16 cellular contexts compared by ENCODE assay signal in genomic region chr5:14502291-14502690, GRCh38.
"Had no signal": no experiment of that assay in that cellular context is flagged by ENCODE, and none has a peak within 500 bp of the region (broad histone marks: within the 10 kb centered on the region; RNA-seq: fewer than 3 reads in every experiment).

No MANE protein-coding gene starts in this region.

- H3K4me1 Mint-ChIP-seq: activated B cell treated with CpG ODN at 0.5 μM for 24 hours; activated naive CD8-positive, alpha-beta T cell treated with anti-CD3 and anti-CD28 coated beads for 36 hours; mesothelial cell of epicardium; stimulated activated effector memory CD8-positive, alpha-beta T cell treated with anti-CD3 and anti-CD28 coated beads, Interleukin-12 subunit alpha, Interleukin-12 subunit beta, amount 100 ng/mL, for 72 hours had no signal

- DNase-seq: activated B cell treated with CpG ODN at 0.5 μM for 24 hours; activated CD4-positive, alpha-beta T cell treated with anti-CD3 and anti-CD28 coated beads for 48 hours; activated CD8-positive, alpha-beta memory T cell treated with anti-CD3 and anti-CD28 coated beads, Interleukin-2, amount 50 U/mL, for 4 hours; activated CD8-positive, alpha-beta T cell treated with anti-CD3 and anti-CD28 coated beads, Interleukin-2, amount 10 ng/mL, durations not matched to agents 7 days and 5 days; activated gamma-delta T cell treated with Interleukin-2 at 50 U/mL for 16 hours; activated naive CD8-positive, alpha-beta T cell treated with anti-CD3 and anti-CD28 coated beads for 36 hours; activated T-cell treated with anti-CD3 and anti-CD28 coated beads, Interleukin-2, amount 50 U/mL, for 48 hours; effector CD8-positive, alpha-beta T cell; heart left ventricle; left cardiac atrium; lower lobe of right lung; tibial artery had no signal

- H3K27me3 ChIP-seq: heart left ventricle, pancreas, tibial artery had no signal

- ATAC-seq: activated CD8-positive, alpha-beta T cell treated with anti-CD3 and anti-CD28 coated beads, Interleukin-2, amount 10 ng/mL, durations not matched to agents 7 days and 5 days; lower lobe of right lung; stimulated activated effector memory CD8-positive, alpha-beta T cell treated with anti-CD3 and anti-CD28 coated beads, Interleukin-12 subunit alpha, Interleukin-12 subunit beta, amount 100 ng/mL, for 72 hours had no signal

- H3K27ac ChIP-seq: lower lobe of right lung, pancreas, tibial artery had no signal

- H3K27ac Mint-ChIP-seq: activated B cell treated with CpG ODN at 0.5 μM for 24 hours; activated CD8-positive, alpha-beta T cell treated with anti-CD3 and anti-CD28 coated beads, Interleukin-2, amount 10 ng/mL, durations not matched to agents 7 days and 5 days; activated naive CD8-positive, alpha-beta T cell treated with anti-CD3 and anti-CD28 coated beads for 36 hours; mesothelial cell of epicardium; T-helper 2 cell treated with Interferon-gamma antibody and Interleukin-4, amounts not matched to agents 5 μg/mL and 100 μg/mL, for 36 hours had no signal

- H3K4me3 Mint-ChIP-seq: activated B cell treated with CpG ODN at 0.5 μM for 24 hours; activated CD8-positive, alpha-beta T cell treated with anti-CD3 and anti-CD28 coated beads, Interleukin-2, amount 10 ng/mL, durations not matched to agents 7 days and 5 days; activated naive CD8-positive, alpha-beta T cell treated with anti-CD3 and anti-CD28 coated beads for 36 hours; mesothelial cell of epicardium; stimulated activated effector memory CD8-positive, alpha-beta T cell treated with anti-CD3 and anti-CD28 coated beads, Interleukin-12 subunit alpha, Interleukin-12 subunit beta, amount 100 ng/mL, for 72 hours; T-helper 2 cell treated with Interferon-gamma antibody and Interleukin-4, amounts not matched to agents 5 μg/mL and 100 μg/mL, for 36 hours had no signal

- H3K4me3 ChIP-seq: heart left ventricle, lower lobe of right lung, pancreas, tibial artery had no signal

- H3K36me3 Mint-ChIP-seq: stimulated activated effector memory CD8-positive, alpha-beta T cell treated with anti-CD3 and anti-CD28 coated beads, Interleukin-12 subunit alpha, Interleukin-12 subunit beta, amount 100 ng/mL, for 72 hours had no signal

- H3K27me3 Mint-ChIP-seq: activated B cell treated with CpG ODN at 0.5 μM for 24 hours; activated naive CD8-positive, alpha-beta T cell treated with anti-CD3 and anti-CD28 coated beads for 36 hours had no signal

- H3K9me3 ChIP-seq: heart left ventricle, lower lobe of right lung, pancreas, tibial artery had no signal

- H3K9me3 Mint-ChIP-seq: activated B cell treated with CpG ODN at 0.5 μM for 24 hours; activated naive CD8-positive, alpha-beta T cell treated with anti-CD3 and anti-CD28 coated beads for 36 hours; mesothelial cell of epicardium; stimulated activated effector memory CD8-positive, alpha-beta T cell treated with anti-CD3 and anti-CD28 coated beads, Interleukin-12 subunit alpha, Interleukin-12 subunit beta, amount 100 ng/mL, for 72 hours; T-helper 2 cell treated with Interferon-gamma antibody and Interleukin-4, amounts not matched to agents 5 μg/mL and 100 μg/mL, for 36 hours had no signal
